ENCODE assay signal across 22 cellular contexts in the genomic region with DNA sequence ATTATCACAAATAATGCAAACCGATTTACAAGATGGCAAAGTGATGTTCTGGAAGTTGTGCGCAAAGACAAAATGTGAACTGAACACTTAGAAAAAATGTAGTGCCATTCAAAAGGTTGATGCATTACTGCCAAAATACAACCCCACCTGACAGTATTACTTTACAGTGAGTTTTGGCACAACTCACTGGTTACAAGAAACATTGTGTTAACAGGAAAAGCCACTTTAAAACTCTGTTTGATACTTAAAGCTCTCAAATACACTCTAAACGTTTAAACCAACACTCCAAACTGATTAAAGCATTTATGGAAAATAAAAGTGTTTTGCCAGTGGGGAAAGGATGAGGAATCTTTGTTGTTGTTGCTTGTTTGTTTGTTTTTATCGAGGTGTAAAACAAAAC.
"Had no signal": no experiment of that assay in that cellular context is flagged by ENCODE, and none has a peak within 500 bp of the region (broad histone marks: within the 10 kb centered on the region; RNA-seq: fewer than 3 reads in every experiment).

No MANE protein-coding gene starts in this region.

- H3K9me3 ChIP-seq: ascending aorta had no signal

- H3K27ac ChIP-seq: ascending aorta, coronary artery, KMS-11, SK-N-MC had no signal

- H3K4me1 ChIP-seq: ascending aorta had no signal

- ATAC-seq: activated CD8-positive, alpha-beta T cell treated with anti-CD3 and anti-CD28 coated beads for 36 hours; activated T-cell treated with anti-CD3 and anti-CD28 coated beads, Interleukin-2, amount 50 U/mL, for 72 hours; activated T-helper 17 cell treated with anti-CD3 and anti-CD28 coated beads, Interleukin-2, amount 50 U/mL, for 72 hours had no signal

- DNase-seq: activated CD4-positive, alpha-beta T cell treated with anti-CD3 and anti-CD28 coated beads, Interleukin-2, amount 10 ng/mL, durations not matched to agents 24 days and 14 days; activated CD4-positive, alpha-beta T cell treated with anti-CD3 and anti-CD28 coated beads, Interleukin-2, amount 50 U/mL, for 4 hours; activated CD8-positive, alpha-beta T cell treated with anti-CD3 and anti-CD28 coated beads for 36 hours; activated effector memory CD4-positive, alpha-beta T cell treated with anti-CD3 and anti-CD28 coated beads, Interleukin-2, amount 50 U/mL, for 16 hours; activated naive CD4-positive, alpha-beta T cell; activated naive CD8-positive, alpha-beta T cell treated with anti-CD3 and anti-CD28 coated beads, Interleukin-2, amount 10 ng/mL, durations not matched to agents 7 days and 5 days; activated T-cell treated with anti-CD3 and anti-CD28 coated beads, Interleukin-2, amount 50 U/mL, for 1 hour; activated T-cell treated with anti-CD3 and anti-CD28 coated beads, Interleukin-2, amount 50 U/mL, for 72 hours; amygdala; MM.1S; MV-4-11; NCI-H1436 treated with DMSO at 0.1 percent for 48 hours; NCI-H1694 treated with DMSO at 0.1 percent for 48 hours; NCI-H2029; NCI-H446; NCI-H524 treated with DMSO at 0.1 percent for 48 hours; Right ventricle myocardium superior had no signal

- H3K4me3 ChIP-seq: ascending aorta, coronary artery, SK-N-MC had no signal

- H3K27me3 ChIP-seq: ascending aorta had no signal

- H3K36me3 ChIP-seq: ascending aorta had no signal
